9 cellular contexts compared by ENCODE assay signal in genomic region chr19:47790398-47790814, GRCh38. TPM values are rescaled to one million over a fixed set of nuclear protein-coding genes. Genes with fewer than 3 reads are reported as not detected.
A peak's percentile ranks its signal among the peaks of the same experiment; 100 is the strongest.
DNase-seq lines count a peak whose midpoint lies in the region; ATAC-seq, FAIRE-seq and TF ChIP-seq lines count a peak whose summit lies in the region.
"Had no signal": no experiment of that assay in that cellular context is flagged by ENCODE, and none has a peak within 500 bp of the region (broad histone marks: within the 10 kb centered on the region; RNA-seq: fewer than 3 reads in every experiment).

No MANE protein-coding gene starts in this region.

- H3K36me3 Mint-ChIP-seq in mesothelial cell of epicardium = peaks cover 2% of the 10 kb centered on the region

- no peaks in the 10 kb centered on the region for H3K79me2 ChIP-seq in H1 (ENCODE audit: control insufficient read depth in 1 of 2, insufficient read depth in 2 of 2, low read length in 2 of 2)

- no peak overlapping the region for H2BK120ac ChIP-seq in H1 (replicated peaks; ENCODE audit: low read depth, low read length)

- TF ChIP-seq EP300 in H1 (IDR thresholded peaks at IDR 0.05; ENCODE audit: borderline replicate concordance in 1 of 2, low read depth in 2 of 2, low read length in 2 of 2) = 0 out of 3 replicates have a peak, but pooled peaks of 1 of the 2 experiments have one; percentile 59

- WGBS in H1 (ENCODE audit: extremely low coverage in 1 of 2, insufficient coverage in 1 of 2, insufficient read length in 1 of 2, insufficient replicate concordance in 2 of 2, low coverage in 1 of 2, low lambda C conversion rate in 2 of 2, missing lambda C conversion rate in 1 of 2), 2 experiments = 23% methylated on average over 10 of the region's 10 CpGs; no CpG with 5 or more reads in 1 of the 2 experiments

- peak; percentile 58 to 74 for TF ChIP-seq RAD21 in H1 (IDR thresholded peaks at IDR 0.05 in 1 of 2, conservative IDR thresholded peaks at IDR 0.05 in 1 of 2; ENCODE audit: low read depth in 2 of 2, low read length in 2 of 2)

- POLR2A ChIA-PET in AG04449 (lab: Yijun Ruan, JAX) (interaction anchor here (1.2 kb wide), 1 partner anchor 10 kb away, joined by 3 read pairs; no protein-coding TSS in a partner anchor), H1 (lab: Charles Lee; ENCODE audit: partially characterized antibody) (interaction anchor here (1.0 to 5.1 kb wide), 5 partner anchors 12 to 59 kb away, joined by 5 to 27 read pairs (median 5); partner anchors contain the start of gene SELENOW)

- no peak overlapping the region for H3K9ac ChIP-seq in H1 (replicated peaks in 1 of 4; ENCODE audit: extremely low read depth in 1 of 4, low read depth in 3 of 4, low read length in 3 of 4)

- H3K4me3 ChIP-seq in AG04449 (ENCODE audit: low read depth, low read length) (no peak overlapping the region), H1 (ENCODE audit: extremely low read depth in 1 of 4, insufficient read depth in 2 of 4, low read depth in 3 of 4, low read length in 4 of 4) (peak overlapping the region in 1 of 4 experiments; percentile 22; a peak in 1 of 8 replicates)

- no peak overlapping the region for H4K91ac ChIP-seq in H1 (replicated peaks; ENCODE audit: insufficient read length, low read length)

- H3K4me2 ChIP-seq in H1 (ENCODE audit: insufficient read depth in 1 of 2, low read depth in 2 of 2, low read length in 2 of 2) = peak overlapping the region in 1 of 2 experiments; percentile 54; a peak in 1 of 4 replicates

- no peak overlapping the region for H3K18ac ChIP-seq in H1 (ENCODE audit: extremely low read depth, low read length)

- ATAC-seq in HG03460 (IDR thresholded peaks at IDR 0.05; ENCODE audit: unreplicated experiment) = no peak

- H3K27ac Mint-ChIP-seq in mesothelial cell of epicardium = no peak overlapping the region

- peaks cover 6% of the 10 kb centered on the region for H3K4me1 Mint-ChIP-seq in mesothelial cell of epicardium

- no peak overlapping the region; the same call in 1 of the 2 replicates for H4K8ac ChIP-seq in H1 (ENCODE audit: extremely low read depth, insufficient read depth, low read length)

- no peaks in the 10 kb centered on the region for H3K9me3 ChIP-seq in H1 (ENCODE audit: insufficient read depth in 2 of 2, low read depth in 1 of 2, low read length in 1 of 2)

- no peaks in the 10 kb centered on the region; a peak in 3 of 7 replicates for H3K4me1 ChIP-seq in H1 (replicated peaks in 1 of 4; ENCODE audit: control insufficient read depth in 3 of 4, insufficient read depth in 4 of 4, low read length in 3 of 4)

- TF ChIP-seq CTCF in AG04449 (IDR thresholded peaks at IDR 0.05; ENCODE audit: insufficient read depth, low read length, missing control alignments) (peak; percentile 92), H1 (IDR thresholded peaks at IDR 0.05; ENCODE audit: control extremely low read depth in 1 of 3, insufficient read depth in 1 of 3, low read depth in 1 of 3, low read length in 3 of 3) (peak; percentile 94 to 97 (median 95)), mesothelial cell of epicardium (IDR thresholded peaks at IDR 0.05; ENCODE audit: unreplicated experiment) (peak; percentile 76)

- H3K27ac ChIP-seq in H1 (ENCODE audit: low read depth, low read length) = no peak overlapping the region

- H3K56ac ChIP-seq in H1 (replicated peaks; ENCODE audit: insufficient read length, low read depth, low read length) = no peak overlapping the region

- peaks cover 0 to under 1% of the 10 kb centered on the region in 2 experiments for H4K20me1 ChIP-seq in H1 (replicated peaks in 1 of 2; ENCODE audit: control insufficient read depth in 1 of 2, insufficient read depth in 2 of 2, low read length in 2 of 2)

- no peaks in the 10 kb centered on the region for H3K23me2 ChIP-seq in H1 (ENCODE audit: low read depth, low read length)

- no peaks in the 10 kb centered on the region for H3K79me1 ChIP-seq in H1 (ENCODE audit: low read depth, low read length)

- H4K5ac ChIP-seq in H1 (ENCODE audit: insufficient read length, low read depth, low read length) = no peak overlapping the region

- H2BK12ac ChIP-seq in H1 (ENCODE audit: low read depth, low read length) = 0 out of 2 replicates have a peak overlapping the region, but pooled peaks have one; percentile 17

- H3K27me3 Mint-ChIP-seq in mesothelial cell of epicardium (ENCODE audit: low read depth) = no peaks in the 10 kb centered on the region

- CTCF ChIA-PET in AG04449 (lab: Yijun Ruan, JAX) (interaction anchor here (0.7 to 7.9 kb wide), 27 partner anchors 8 to 268 kb away, joined by 3 to 100 read pairs (median 5); partner anchors contain the start of genes EHD2 and SELENOW), H1 (lab: Charles Lee; ENCODE audit: partially characterized antibody) (interaction anchor here (0.6 to 7.7 kb wide), 21 partner anchors 9 to 456 kb away, joined by 3 to 150 read pairs (median 5); partner anchors contain the start of genes EHD2 and NOP53)

- H3K36me3 ChIP-seq in H1 (ENCODE audit: control insufficient read depth in 2 of 4, insufficient read depth in 4 of 4, low read length in 3 of 4) = peaks cover 2 to 7% (median 4%) of the 10 kb centered on the region in 4 experiments; a peak in 5 of 8 replicates

- H2BK15ac ChIP-seq in H1 (ENCODE audit: low read length) = 0 out of 2 replicates have a peak overlapping the region, but pooled peaks have one; percentile 5

- DNase-seq in AG04449 (ENCODE audit: low read depth, low spot score) (no peak), GM19239 (ENCODE audit: insufficient read length, low spot score) (peak; percentile 62), NCI-H748 (lab: John Stamatoyannopoulos, UW; ENCODE audit: unreplicated experiment) (peak; percentile 78), H1 (ENCODE audit: low read depth in 1 of 2, low spot score in 2 of 2) (peak; percentile 94 to 100), mesothelial cell of epicardium (ENCODE audit: low spot score in 2 of 2, unreplicated experiment in 2 of 2) (peak; percentile 86 to 87)
- DNase-seq in activated CD8-positive, alpha-beta memory T cell treated with anti-CD3 and anti-CD28 coated beads for 4 hours (ENCODE audit: low read depth in 2 of 2) = peak; percentile 64 to 68
- DNase-seq in stimulated activated CD8-positive, alpha-beta memory T cell treated with anti-CD3 and anti-CD28 coated beads, Interleukin-4, amount 100 ng/mL, for 24 hours (ENCODE audit: low read depth) = peak; percentile 82

- FAIRE-seq in GM19239 (lab: Jason Lieb, UNC) (peak; percentile 82), H1 (lab: Jason Lieb, UNC) (no peak)

- no peak overlapping the region for H3K4ac ChIP-seq in H1 (replicated peaks; ENCODE audit: insufficient read length, low read depth, low read length)

- 0 out of 3 replicates have a peak, but pooled peaks of 1 of the 2 experiments have one; percentile 26 for TF ChIP-seq POLR2A in H1 (IDR thresholded peaks at IDR 0.05; ENCODE audit: control extremely low read depth in 1 of 2, low read depth in 2 of 2, low read length in 2 of 2)

- no peak overlapping the region for H2BK20ac ChIP-seq in H1 (ENCODE audit: low read length)

- H2BK5ac ChIP-seq in H1 (ENCODE audit: low read depth, low read length) = no peak overlapping the region

- no peak overlapping the region for H3K4me3 Mint-ChIP-seq in mesothelial cell of epicardium

- H2AK5ac ChIP-seq in H1 (ENCODE audit: low read depth, low read length) = no peak overlapping the region

- H3K9me3 Mint-ChIP-seq in mesothelial cell of epicardium = peaks cover 6% of the 10 kb centered on the region

- H3K14ac ChIP-seq in H1 (ENCODE audit: insufficient read length) = no peak overlapping the region

- no peak overlapping the region for H3K23ac ChIP-seq in H1 (ENCODE audit: insufficient read length)

- no peaks in the 10 kb centered on the region for H3K27me3 ChIP-seq in H1 (replicated peaks in 1 of 4; ENCODE audit: control insufficient read depth in 3 of 4, extremely low read depth in 1 of 4, insufficient read depth in 3 of 4, low read length in 3 of 4)

- H2AFZ ChIP-seq in H1 (ENCODE audit: low read length) = no peak overlapping the region

RNA-seq across cellular contexts. Expression of gene SELENOW, which starts 11.9 kb away (rescaled TPM):
- 361 and 371 TPM in 2 replicates for total RNA-seq in H1 (2021; fragmentation: NEBNext Ultra II Directional; extraction: Animal tissue kit (Norgen Biotek cat#: 25700))
- 588 and 709 TPM in 2 replicates for polyA plus RNA-seq in H1 (2011; rRNA removed)
- 652 TPM for polyA plus RNA-seq in H1 (2011; cell fraction: cytosol; rRNA removed)
- 471 TPM for polyA plus RNA-seq in H1 (2011; cell fraction: nucleus; rRNA removed)
- 211 to 357 TPM (median 346 TPM) in 4 replicates for polyA plus RNA-seq in H1 (2012, experiment 1 of 2)
- 655 TPM for polyA plus RNA-seq in H1 (2012, experiment 2 of 2)
- polyA plus RNA-seq in H1 (2013, experiment 1 of 2) = 479 TPM
- 488 TPM for polyA plus RNA-seq in H1 (2013, experiment 2 of 2)
- polyA minus RNA-seq in H1 (2011; rRNA and poly(A)+ RNA removed) = 94.3 and 112 TPM in 2 replicates
- 88.6 TPM for polyA minus RNA-seq in H1 (2011; cell fraction: cytosol; rRNA and poly(A)+ RNA removed)
- 76.1 TPM for polyA minus RNA-seq in H1 (2011; cell fraction: nucleus; rRNA and poly(A)+ RNA removed)
- 113 to 127 TPM (median 117 TPM) in 3 replicates for total RNA-seq in mesothelial cell of epicardium

RNA-seq across cellular contexts. Expression of gene TPRX1, which starts 13.9 kb away (rescaled TPM):
- total RNA-seq in H1 (2021; fragmentation: NEBNext Ultra II Directional; extraction: Animal tissue kit (Norgen Biotek cat#: 25700)) = not detected in 2 replicates
- 0.03 and 0.05 TPM in 2 replicates for polyA plus RNA-seq in H1 (2011; rRNA removed)
- not detected for polyA plus RNA-seq in H1 (2011; cell fraction: cytosol; rRNA removed)
- polyA plus RNA-seq in H1 (2011; cell fraction: nucleus; rRNA removed) = not detected
- polyA plus RNA-seq in H1 (2012, experiment 1 of 2) = not detected in 4 replicates
- not detected for polyA plus RNA-seq in H1 (2012, experiment 2 of 2)
- 0.04 TPM for polyA plus RNA-seq in H1 (2013, experiment 1 of 2)
- polyA plus RNA-seq in H1 (2013, experiment 2 of 2) = 0.04 TPM
- not detected in 2 replicates for polyA minus RNA-seq in H1 (2011; rRNA and poly(A)+ RNA removed)
- polyA minus RNA-seq in H1 (2011; cell fraction: cytosol; rRNA and poly(A)+ RNA removed) = not detected
- polyA minus RNA-seq in H1 (2011; cell fraction: nucleus; rRNA and poly(A)+ RNA removed) = not detected
- not detected in 3 replicates for total RNA-seq in mesothelial cell of epicardium
- total RNA-seq: urinary bladder had no signal
- polyA plus RNA-seq: urinary bladder had no signal

RNA-seq across cellular contexts. Expression of gene CRX, which starts 31.3 kb away (rescaled TPM):
- total RNA-seq in H1 (2021; fragmentation: NEBNext Ultra II Directional; extraction: Animal tissue kit (Norgen Biotek cat#: 25700)) = not detected in 2 replicates
- 0.06 and 0.08 TPM in 2 replicates for polyA plus RNA-seq in H1 (2011; rRNA removed)
- polyA plus RNA-seq in H1 (2011; cell fraction: cytosol; rRNA removed) = 0.04 TPM
- polyA plus RNA-seq in H1 (2011; cell fraction: nucleus; rRNA removed) = 0.03 TPM
- polyA plus RNA-seq in H1 (2012, experiment 1 of 2) = 0.08 to 0.24 TPM (median 0.23 TPM) in 3 of 4 replicates, not detected in the other
- polyA plus RNA-seq in H1 (2012, experiment 2 of 2) = 0.08 TPM
- polyA plus RNA-seq in H1 (2013, experiment 1 of 2) = 0.02 TPM
- polyA plus RNA-seq in H1 (2013, experiment 2 of 2) = not detected
- polyA minus RNA-seq in H1 (2011; rRNA and poly(A)+ RNA removed) = 0.06 and 0.07 TPM in 2 replicates
- polyA minus RNA-seq in H1 (2011; cell fraction: cytosol; rRNA and poly(A)+ RNA removed) = not detected
- polyA minus RNA-seq in H1 (2011; cell fraction: nucleus; rRNA and poly(A)+ RNA removed) = not detected
- total RNA-seq in mesothelial cell of epicardium = not detected in 3 replicates
- total RNA-seq: urinary bladder had no signal
- polyA plus RNA-seq: urinary bladder had no signal

RNA-seq across cellular contexts. Expression of gene NOP53, which starts 45.1 kb away (rescaled TPM):
- 245 and 262 TPM in 2 replicates for total RNA-seq in H1 (2021; fragmentation: NEBNext Ultra II Directional; extraction: Animal tissue kit (Norgen Biotek cat#: 25700))
- 107 and 220 TPM in 2 replicates for polyA plus RNA-seq in H1 (2011; rRNA removed)
- polyA plus RNA-seq in H1 (2011; cell fraction: cytosol; rRNA removed) = 290 TPM
- 223 TPM for polyA plus RNA-seq in H1 (2011; cell fraction: nucleus; rRNA removed)
- 377 to 540 TPM (median 444 TPM) in 4 replicates for polyA plus RNA-seq in H1 (2012, experiment 1 of 2)
- 373 TPM for polyA plus RNA-seq in H1 (2012, experiment 2 of 2)
- 261 TPM for polyA plus RNA-seq in H1 (2013, experiment 1 of 2)
- 273 TPM for polyA plus RNA-seq in H1 (2013, experiment 2 of 2)
- 54.9 and 63.7 TPM in 2 replicates for polyA minus RNA-seq in H1 (2011; rRNA and poly(A)+ RNA removed)
- polyA minus RNA-seq in H1 (2011; cell fraction: cytosol; rRNA and poly(A)+ RNA removed) = 173 TPM
- polyA minus RNA-seq in H1 (2011; cell fraction: nucleus; rRNA and poly(A)+ RNA removed) = 99.3 TPM
- total RNA-seq in mesothelial cell of epicardium = 290 to 313 TPM (median 310 TPM) in 3 replicates
